In the genomic region with DNA sequence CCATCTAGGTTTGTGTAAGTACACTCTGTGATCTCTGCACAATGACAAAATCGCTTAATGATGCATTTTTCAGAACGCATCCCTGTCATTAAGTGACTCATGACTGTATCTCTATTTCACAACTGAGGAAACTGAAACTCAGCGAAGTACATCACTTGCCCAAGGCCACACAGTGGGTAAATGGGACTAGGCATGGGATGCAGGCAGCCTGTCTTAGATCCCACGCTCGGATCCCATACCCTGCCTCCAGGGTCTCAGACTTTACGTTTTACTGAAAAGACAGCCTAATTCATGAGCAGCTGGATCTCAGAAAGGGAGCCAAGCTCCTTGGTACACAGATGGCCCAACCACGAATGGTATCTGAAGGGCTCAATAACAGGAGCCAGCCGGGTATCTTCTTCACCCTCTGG, we compare ENCODE assay signal across 10 cellular contexts. TPM values are rescaled to one million over a fixed set of nuclear protein-coding genes. Genes with fewer than 3 reads are reported as not detected.
DNase-seq lines count a peak whose midpoint lies in the region; ATAC-seq, FAIRE-seq and TF ChIP-seq lines count a peak whose summit lies in the region.
"Had no signal": no experiment of that assay in that cellular context is flagged by ENCODE, and none has a peak within 500 bp of the region (broad histone marks: within the 10 kb centered on the region; RNA-seq: fewer than 3 reads in every experiment).

No MANE protein-coding gene starts in this region.

- no TSS peak for BruUV-seq in HCT116 (replicated peaks; lab: Mats Ljungman, UMichigan)

- H3K9ac ChIP-seq in HCT116 (ENCODE audit: low read length): no peak overlapping the region

- DNase-seq in EL: peak; percentile 64
- no peak for DNase-seq in HCT116 (ENCODE audit: low read depth, low spot score)
- DNase-seq in T-helper 2 cell treated with Interferon-gamma antibody and Interleukin-4, amounts not matched to agents 5 μg/mL and 100 μg/mL, for 36 hours (ENCODE audit: low spot score): peak; percentile 15
- no peak for DNase-seq in naive B cell
- DNase-seq in urothelium cell line (ENCODE audit: low spot score): no peak
- no peak for DNase-seq in activated CD4-positive, CD25-positive, alpha-beta regulatory T cell (lab: John Stamatoyannopoulos, UW)
- DNase-seq: effector CD4-positive, alpha-beta T cell had no signal

- CTCF ChIA-PET in HCT116 (lab: Charles Lee): interaction anchor here (1.2 kb wide), 1 partner anchor 35 kb away, joined by 3 read pairs; no protein-coding TSS in a partner anchor

- peaks cover 17 to 25% of the 10 kb centered on the region in 2 experiments for H3K4me1 ChIP-seq in HCT116 (ENCODE audit: control insufficient read depth in 1 of 2, insufficient read depth in 2 of 2, low read length in 2 of 2)

- no peaks in the 10 kb centered on the region for H3K27me3 Mint-ChIP-seq in T-helper 2 cell treated with Interferon-gamma antibody and Interleukin-4, amounts not matched to agents 5 μg/mL and 100 μg/mL, for 36 hours (ENCODE audit: low read depth)
- H3K27me3 Mint-ChIP-seq in naive B cell: no peaks in the 10 kb centered on the region

- H3K9me2 ChIP-seq in HCT116 (ENCODE audit: insufficient read depth): no peaks in the 10 kb centered on the region

- peaks cover 1% of the 10 kb centered on the region; the same call in 1 of the 2 replicates for H4K20me1 ChIP-seq in HCT116 (ENCODE audit: insufficient read depth)

- TF ChIP-seq CTCF in HCT116 (IDR thresholded peaks at IDR 0.05 in 2 of 3, conservative IDR thresholded peaks at IDR 0.05 in 1 of 3; ENCODE audit: borderline replicate concordance in 1 of 3, insufficient read depth in 1 of 3, low read depth in 2 of 3, low read length in 2 of 3): no peak

- H3K36me3 Mint-ChIP-seq in T-helper 2 cell treated with Interferon-gamma antibody and Interleukin-4, amounts not matched to agents 5 μg/mL and 100 μg/mL, for 36 hours (ENCODE audit: low read depth): peaks cover 3% of the 10 kb centered on the region
- no peaks in the 10 kb centered on the region for H3K36me3 Mint-ChIP-seq in naive B cell

- RAD21 ChIA-PET in HCT116 (lab: Charles Lee; ENCODE audit: low non-redundant PET in 1 of 2, low total read pairs in 2 of 2, uncharacterized antibody in 2 of 2, unreplicated experiment in 2 of 2): no interaction called here

- ATAC-seq in HCT116 (no peak), naive B cell (ENCODE audit: low read depth in 2 of 2) (no peak), esophagus mucosa (no peak), HG02642 (IDR thresholded peaks at IDR 0.05; ENCODE audit: poor library complexity, unreplicated experiment) (no peak)

- H3K4me3 Mint-ChIP-seq in T-helper 2 cell treated with Interferon-gamma antibody and Interleukin-4, amounts not matched to agents 5 μg/mL and 100 μg/mL, for 36 hours: peak overlapping the region; percentile 66
- H3K4me3 Mint-ChIP-seq in naive B cell: peak overlapping the region in 5 of 8 donors; percentile 79 to 95 (median 94)

- H3K9me3 Mint-ChIP-seq in T-helper 2 cell treated with Interferon-gamma antibody and Interleukin-4, amounts not matched to agents 5 μg/mL and 100 μg/mL, for 36 hours: no peaks in the 10 kb centered on the region
- H3K9me3 Mint-ChIP-seq in naive B cell: peaks cover 0 to 4% (median 0%) of the 10 kb centered on the region in 7 donors

- no peak for FAIRE-seq in urothelium cell line (lab: Jason Lieb, UNC)
- FAIRE-seq: G401.6 had no signal

- no peak overlapping the region for H3K4me2 ChIP-seq in HCT116 (ENCODE audit: low read length)

- no peak overlapping the region for H3K4me3 ChIP-seq in HCT116 (replicated peaks in 1 of 2; ENCODE audit: low read depth in 1 of 2, low read length in 2 of 2)

- no peak for TF ChIP-seq POLR2A in HCT116 (IDR thresholded peaks at IDR 0.05; ENCODE audit: borderline replicate concordance, extremely low read depth, insufficient read depth, insufficient read length)

- no peaks in the 10 kb centered on the region for H3K27me3 ChIP-seq in HCT116 (ENCODE audit: insufficient read depth, low read length)

- intact Hi-C loops in HCT116 (cut with micrococcal nuclease): no loop called here

- H2AFZ ChIP-seq in HCT116 (ENCODE audit: low read depth, low read length, poor library complexity, severe bottlenecking): peak overlapping the region; percentile 32

- peak overlapping the region; percentile 81 for H3K27ac Mint-ChIP-seq in T-helper 2 cell treated with Interferon-gamma antibody and Interleukin-4, amounts not matched to agents 5 μg/mL and 100 μg/mL, for 36 hours
- peak overlapping the region in 5 of 6 donors; percentile 92 to 99 (median 96) for H3K27ac Mint-ChIP-seq in naive B cell

- H3K79me2 ChIP-seq in HCT116 (ENCODE audit: insufficient read depth, low read length): peaks cover 26% of the 10 kb centered on the region

- POLR2A ChIA-PET in HCT116 (lab: Charles Lee): no interaction called here

- no peaks in the 10 kb centered on the region for H3K36me3 ChIP-seq in HCT116 (ENCODE audit: control insufficient read depth in 1 of 2, insufficient read depth in 2 of 2, low read length in 2 of 2)

- H3K9me3 ChIP-seq in HCT116 (ENCODE audit: control insufficient read depth in 1 of 2, insufficient read depth in 1 of 2, low read depth in 1 of 2, low read length in 2 of 2): no peaks in the 10 kb centered on the region

- no peak overlapping the region for H3K27ac ChIP-seq in HCT116 (ENCODE audit: low read depth, low read length)

- no peak for TF ChIP-seq RAD21 in HCT116 (IDR thresholded peaks at IDR 0.05; ENCODE audit: low read depth)

- peaks cover 33% of the 10 kb centered on the region for H3K4me1 Mint-ChIP-seq in T-helper 2 cell treated with Interferon-gamma antibody and Interleukin-4, amounts not matched to agents 5 μg/mL and 100 μg/mL, for 36 hours (ENCODE audit: low read depth)
- H3K4me1 Mint-ChIP-seq in naive B cell: peaks cover 40 to 52% (median 46%) of the 10 kb centered on the region in 3 donors

TF ChIP-seq in HCT116, 20 proteins besides CTCF, POLR2A, EP300 and RAD21:
- TF ChIP-seq POLR2AphosphoS5 (IDR thresholded peaks at IDR 0.05; ENCODE audit: low read depth, low read length) (no peak), CBX3 (IDR thresholded peaks at IDR 0.05; ENCODE audit: low read depth) (no peak), SIN3A (IDR thresholded peaks at IDR 0.05; ENCODE audit: low read depth) (no peak), EZH2 (IDR thresholded peaks at IDR 0.05) (no peak), FOSL1 (IDR thresholded peaks at IDR 0.05; ENCODE audit: low read depth) (no peak), ZFX (IDR thresholded peaks at IDR 0.05) (no peak), ZNF274 (IDR thresholded peaks at IDR 0.05; ENCODE audit: low read depth, low read length) (no peak), ELF1 (IDR thresholded peaks at IDR 0.05; ENCODE audit: borderline replicate concordance, low read depth) (no peak), YY1 (IDR thresholded peaks at IDR 0.05; ENCODE audit: extremely low read depth, insufficient replicate concordance, low read depth, low read length) (no peak), JUND (IDR thresholded peaks at IDR 0.05) (no peak), TCF7L2 (IDR thresholded peaks at IDR 0.05; ENCODE audit: borderline replicate concordance, extremely low read depth, insufficient read depth, insufficient read length) (no peak), SP1 (IDR thresholded peaks at IDR 0.05; ENCODE audit: low read depth) (no peak), EGR1 (IDR thresholded peaks at IDR 0.05; ENCODE audit: low read depth) (no peak)
- TF ChIP-seq, protein P1, sequence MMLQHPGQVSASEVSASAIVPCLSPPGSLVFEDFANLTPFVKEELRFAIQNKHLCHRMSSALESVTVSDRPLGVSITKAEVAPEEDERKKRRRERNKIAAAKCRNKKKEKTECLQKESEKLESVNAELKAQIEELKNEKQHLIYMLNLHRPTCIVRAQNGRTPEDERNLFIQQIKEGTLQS (IDR thresholded peaks at IDR 0.05): no peak
- TF ChIP-seq, protein P2, sequence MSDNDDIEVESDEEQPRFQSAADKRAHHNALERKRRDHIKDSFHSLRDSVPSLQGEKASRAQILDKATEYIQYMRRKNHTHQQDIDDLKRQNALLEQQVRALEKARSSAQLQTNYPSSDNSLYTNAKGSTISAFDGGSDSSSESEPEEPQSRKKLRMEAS (IDR thresholded peaks at IDR 0.05): no peak

RNA-seq across cellular contexts. Expression of a gene that starts 2.4 kb away (rescaled TPM):
- 152 TPM for total RNA-seq in HCT116 (2021; ENCODE audit: unreplicated experiment)
- polyA plus RNA-seq in HCT116 (2012): 53.9 and 59.2 TPM in 2 replicates
- 10 to 100 TPM; 32.0 to 43.8 (median 33.8) TPM for polyA plus RNA-seq in naive B cell (ENCODE audit: low read depth in 6 of 6)
- total RNA-seq in esophagus mucosa: 40.1 TPM

RNA-seq across cellular contexts. Expression of a gene that starts 25.7 kb away (rescaled TPM):
- total RNA-seq in HCT116 (2021; ENCODE audit: unreplicated experiment) (33.8 TPM), esophagus mucosa (14.7 TPM)
- polyA plus RNA-seq in HCT116 (2012): 20.2 and 21.3 TPM in 2 replicates
- 1 to 10 TPM in 5 of 6 donors, not detected in 1; 6.4 to 9.5 (median 7.3) TPM for polyA plus RNA-seq in naive B cell (ENCODE audit: low read depth in 6 of 6)

RNA-seq across cellular contexts. Expression of a gene that starts 41.1 kb away (rescaled TPM):
- 21.4 TPM for total RNA-seq in HCT116 (2021; ENCODE audit: unreplicated experiment)
- polyA plus RNA-seq in HCT116 (2012): 21.2 and 22.2 TPM in 2 replicates
- 10 to 100 TPM in 1 of 6 donors, 1 to 10 TPM in 5; 3.4 to 17.4 (median 7.7) TPM for polyA plus RNA-seq in naive B cell (ENCODE audit: low read depth in 6 of 6)
- 11.3 TPM for total RNA-seq in esophagus mucosa

RNA-seq across cellular contexts. Expression of a gene that starts 44.1 kb away (rescaled TPM):
- total RNA-seq in HCT116 (2021; ENCODE audit: unreplicated experiment) (0.84 TPM), esophagus mucosa (0.16 TPM)
- 0.34 and 0.99 TPM in 2 replicates for polyA plus RNA-seq in HCT116 (2012)
- polyA plus RNA-seq in naive B cell (ENCODE audit: low read depth in 6 of 6): not detected

Comparison
In these comparisons a context has a peak if more than half of its experiments do, and no peak if none do; other contexts are left out.
1. DNase-seq: peak in EL (single experiment) and T-helper 2 cell treated with Interferon-gamma antibody and Interleukin-4, amounts not matched to agents 5 μg/mL and 100 μg/mL, for 36 hours (single experiment); none in HCT116 (single experiment), naive B cell (single experiment), urothelium cell line (single experiment) and activated CD4-positive, CD25-positive, alpha-beta regulatory T cell (0 of 4).